1 cellular context compared by ENCODE assay signal in genomic region chr19:45934551-45935230, GRCh38.
TF ChIP-seq lines count a peak whose summit lies in the region.

No MANE protein-coding gene starts in this region.

TF ChIP-seq in A549, 52 proteins besides CTCF, POLR2A, EP300 and RAD21 (continued from another document):
- TF ChIP-seq POLR2AphosphoS2 (conservative IDR thresholded peaks at IDR 0.05; ENCODE audit: low read length) (no peak), CBX2 (IDR thresholded peaks at IDR 0.05; ENCODE audit: borderline replicate concordance, low read depth) (no peak), MAFK (IDR thresholded peaks at IDR 0.05; ENCODE audit: partially characterized antibody) (no peak), NFE2L2 (conservative IDR thresholded peaks at IDR 0.05; ENCODE audit: low read length) (no peak), SREBF2 (IDR thresholded peaks at IDR 0.05) (no peak), HOXB5 (CRISPR knock-in tag; IDR thresholded peaks at IDR 0.05) (no peak), ZFP36 (IDR thresholded peaks at IDR 0.05; ENCODE audit: borderline replicate concordance, partially characterized antibody) (no peak), HES2 (IDR thresholded peaks at IDR 0.05) (no peak), HMGXB4 (CRISPR knock-in tag; IDR thresholded peaks at IDR 0.05; ENCODE audit: borderline replicate concordance) (no peak), MYC (IDR thresholded peaks at IDR 0.05; ENCODE audit: borderline replicate concordance, low read length) (no peak), KDM1A (IDR thresholded peaks at IDR 0.05; ENCODE audit: low read depth) (no peak), FOSL2 (IDR thresholded peaks at IDR 0.05) (no peak), FOSL2 (CRISPR knock-in tag; IDR thresholded peaks at IDR 0.05) (no peak), NR3C1 (IDR thresholded peaks at IDR 0.05) (no peak)
TF ChIP-seq in A549: peak in this region for 0.
